In genomic region chr6:122068291-122068769, GRCh38 we compare ENCODE assay signal across 21 cellular contexts.
DNase-seq lines count a peak whose midpoint lies in the region; ATAC-seq and TF ChIP-seq lines count a peak whose summit lies in the region.
"Had no signal": no experiment of that assay in that cellular context is flagged by ENCODE, and none has a peak within 500 bp of the region (broad histone marks: within the 10 kb centered on the region; RNA-seq: fewer than 3 reads in every experiment).

No MANE protein-coding gene starts in this region.

- H3K27ac ChIP-seq in substantia nigra (ENCODE audit: low read depth, low read length, poor library complexity, severe bottlenecking), result no peak overlapping the region
- H3K27ac ChIP-seq: A549, C4-2B, prostate gland, tibial artery, VCaP had no signal

- no peak overlapping the region for H3K4me3 Mint-ChIP-seq in mesothelial cell of epicardium
- H3K4me3 Mint-ChIP-seq: natural killer cell; stimulated activated effector memory CD8-positive, alpha-beta T cell treated with anti-CD3 and anti-CD28 coated beads, Interleukin-12 subunit alpha, Interleukin-12 subunit beta, amount 100 ng/mL, for 72 hours had no signal

- intact Hi-C loops in Right ventricle myocardium inferior (cut with DNase I) (no loop called here), cardiac septum (cut with DNase I) (no loop called here)

- peak overlapping the region; percentile 22 for H3K27ac Mint-ChIP-seq in mesothelial cell of epicardium
- H3K27ac Mint-ChIP-seq: natural killer cell; stimulated activated effector memory CD8-positive, alpha-beta T cell treated with anti-CD3 and anti-CD28 coated beads, Interleukin-12 subunit alpha, Interleukin-12 subunit beta, amount 100 ng/mL, for 72 hours had no signal

- ATAC-seq in Right ventricle myocardium inferior, result peak; percentile 26
- ATAC-seq: A549; natural killer cell; stimulated activated effector memory CD8-positive, alpha-beta T cell treated with anti-CD3 and anti-CD28 coated beads, Interleukin-12 subunit alpha, Interleukin-12 subunit beta, amount 100 ng/mL, for 72 hours had no signal

- TF ChIP-seq CTCF in fibroblast of mammary gland (conservative IDR thresholded peaks at IDR 0.05; ENCODE audit: control insufficient read depth, insufficient read depth, low read depth, low read length) (no peak), mesothelial cell of epicardium (IDR thresholded peaks at IDR 0.05; ENCODE audit: unreplicated experiment) (no peak)

- H3K4me1 Mint-ChIP-seq in mesothelial cell of epicardium, result peaks cover 30% of the 10 kb centered on the region
- H3K4me1 Mint-ChIP-seq: natural killer cell; stimulated activated effector memory CD8-positive, alpha-beta T cell treated with anti-CD3 and anti-CD28 coated beads, Interleukin-12 subunit alpha, Interleukin-12 subunit beta, amount 100 ng/mL, for 72 hours had no signal

- no peak overlapping the region for H3K4me3 ChIP-seq in fibroblast of mammary gland (ENCODE audit: control insufficient read depth, low read depth, low read length)
- H3K4me3 ChIP-seq: A549, prostate gland, tibial artery had no signal

- H3K36me3 Mint-ChIP-seq in mesothelial cell of epicardium, result no peaks in the 10 kb centered on the region
- H3K36me3 Mint-ChIP-seq: natural killer cell; stimulated activated effector memory CD8-positive, alpha-beta T cell treated with anti-CD3 and anti-CD28 coated beads, Interleukin-12 subunit alpha, Interleukin-12 subunit beta, amount 100 ng/mL, for 72 hours had no signal

- peaks cover 4% of the 10 kb centered on the region for H3K9me3 Mint-ChIP-seq in mesothelial cell of epicardium

- no peak for DNase-seq in Right ventricle myocardium inferior (ENCODE audit: missing footprints)
- DNase-seq in cardiac septum (ENCODE audit: low spot score), result no peak
- DNase-seq in fibroblast of mammary gland (ENCODE audit: low read depth), result peak; percentile 14
- DNase-seq in mesothelial cell of epicardium (ENCODE audit: low spot score in 2 of 2, unreplicated experiment in 2 of 2), result no peak
- DNase-seq in stimulated activated naive CD4-positive, alpha-beta T cell (lab: John Stamatoyannopoulos, UW), result no peak
- no peak for DNase-seq in activated naive CD4-positive, alpha-beta T cell treated with Interleukin-2 at 50 U/mL for 16 hours
- DNase-seq in activated CD8-positive, alpha-beta memory T cell treated with anti-CD3 and anti-CD28 coated beads for 24 hours, result no peak
- DNase-seq in substantia nigra (lab: John Stamatoyannopoulos, UW), result no peak
- DNase-seq: activated CD4-positive, alpha-beta T cell treated with anti-CD3 and anti-CD28 coated beads, Interleukin-2, amount 50 U/mL, for 4 hours; activated naive CD4-positive, alpha-beta T cell; DMS153; head of caudate nucleus; Kasumi-1; natural killer cell; NCI-H526; tibial artery had no signal

- H3K27me3 Mint-ChIP-seq in mesothelial cell of epicardium (ENCODE audit: low read depth), result no peaks in the 10 kb centered on the region
